Comparison of ENCODE assay signal across 8 cellular contexts in the genomic region with DNA sequence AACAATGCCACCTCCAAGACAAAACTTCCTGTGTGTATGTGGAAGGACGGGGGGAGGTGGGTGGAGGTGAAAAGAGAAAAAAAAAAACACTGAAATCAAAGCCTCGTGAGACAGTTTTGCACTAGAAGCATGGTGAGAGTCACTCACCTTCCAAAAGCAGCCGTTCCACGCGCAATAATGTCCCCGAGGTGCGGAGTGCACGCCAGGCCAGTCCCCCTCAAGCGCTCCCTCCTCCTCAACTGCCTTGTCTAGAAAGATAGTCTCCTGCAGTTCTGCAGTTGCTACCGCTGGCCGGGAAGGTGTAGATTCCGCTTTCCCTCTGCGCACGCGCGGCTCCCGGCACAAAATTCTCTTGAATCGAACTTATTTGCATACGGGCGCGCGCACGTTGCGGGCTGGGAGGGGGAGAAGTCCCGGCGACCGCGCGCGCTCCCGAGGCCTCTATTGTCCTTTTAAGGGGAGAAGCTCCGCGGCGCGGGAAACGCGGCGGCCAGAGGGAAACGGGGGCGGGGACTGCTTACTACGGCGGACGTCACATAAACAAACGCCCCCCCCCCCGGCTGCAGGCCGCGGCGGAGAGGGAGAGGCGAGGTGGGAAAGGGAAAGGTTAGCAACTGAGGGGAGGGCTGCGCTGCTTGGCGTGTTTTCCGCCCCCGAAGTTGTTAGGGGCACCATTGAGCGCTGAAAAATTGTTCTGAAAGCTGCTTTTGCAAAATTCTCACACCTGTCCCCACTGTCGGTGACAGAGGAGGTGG. TPM values are rescaled to one million over a fixed set of nuclear protein-coding genes. Genes with fewer than 3 reads are reported as not detected.
DNase-seq lines count a peak whose midpoint lies in the region; ATAC-seq and TF ChIP-seq lines count a peak whose summit lies in the region.

A gene with protein sequence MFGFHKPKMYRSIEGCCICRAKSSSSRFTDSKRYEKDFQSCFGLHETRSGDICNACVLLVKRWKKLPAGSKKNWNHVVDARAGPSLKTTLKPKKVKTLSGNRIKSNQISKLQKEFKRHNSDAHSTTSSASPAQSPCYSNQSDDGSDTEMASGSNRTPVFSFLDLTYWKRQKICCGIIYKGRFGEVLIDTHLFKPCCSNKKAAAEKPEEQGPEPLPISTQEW (minus strand): TSS at position 274 of the 755 bp plus-strand sequence. CDS start 27,946 bp downstream, outside the sequence.

- POLR2A ChIA-PET in activated CD4-positive, alpha-beta memory T cell treated with anti-CD3 and anti-CD28 coated beads for 36 hours (lab: Charles Lee), result interaction anchor here (0.6 to 1.1 kb wide), 6 partner anchors 9 to 1430 kb away, joined by 3 to 9 read pairs (median 4); a partner anchor contains a TSS

- H3K9me3 Mint-ChIP-seq in activated CD4-positive, alpha-beta memory T cell treated with anti-CD3 and anti-CD28 coated beads for 36 hours, result no peaks in the 10 kb centered on the region

- H3K4me1 ChIP-seq in duodenal mucosa (ENCODE audit: control insufficient read depth in 1 of 2, insufficient read depth in 2 of 2, low read length in 2 of 2) (peaks cover 16% of the 10 kb centered on the region in 2 donors), right lobe of liver (no peaks in the 10 kb centered on the region)

- peak within 1 kb of the TSS; percentile 99 for H3K27ac Mint-ChIP-seq in activated CD4-positive, alpha-beta memory T cell treated with anti-CD3 and anti-CD28 coated beads for 36 hours

- CTCF ChIA-PET in activated CD4-positive, alpha-beta memory T cell treated with anti-CD3 and anti-CD28 coated beads for 36 hours (lab: Charles Lee), result interaction anchor here (0.7 to 1.0 kb wide), 3 partner anchors 10 to 327 kb away, joined by 3 to 5 read pairs (median 3); no protein-coding TSS in a partner anchor

- no peaks in the 10 kb centered on the region for H3K9me3 ChIP-seq in duodenal mucosa (ENCODE audit: control insufficient read depth in 1 of 2, low read length in 2 of 2)
- H3K9me3 ChIP-seq in right lobe of liver, result no peaks in the 10 kb centered on the region

- H3K4me3 Mint-ChIP-seq in activated CD4-positive, alpha-beta memory T cell treated with anti-CD3 and anti-CD28 coated beads for 36 hours, result peak within 1 kb of the TSS; percentile 100

- H3K4me3 ChIP-seq in duodenal mucosa (ENCODE audit: low read depth in 1 of 2, low read length in 2 of 2) (peak within 1 kb of the TSS; percentile 84 to 97), right lobe of liver (peak within 1 kb of the TSS; percentile 58 to 80 (median 72))

- peaks cover 27% of the 10 kb centered on the region for H3K36me3 Mint-ChIP-seq in activated CD4-positive, alpha-beta memory T cell treated with anti-CD3 and anti-CD28 coated beads for 36 hours

- intact Hi-C loops in activated CD4-positive, alpha-beta memory T cell treated with anti-CD3 and anti-CD28 coated beads for 36 hours (cut with micrococcal nuclease), result loop anchor here (1.0 to 10.0 kb wide), 8 partner anchors 9 to 1941 kb away; a partner anchor contains a TSS
- intact Hi-C loops in right lobe of liver (cut with DNase I), result no loop called here

- 1% methylated on average over 36 of the region's 55 CpGs for WGBS in right lobe of liver (ENCODE audit: insufficient coverage, low coverage, low lambda C conversion rate, missing lambda C conversion rate)

- H3K4me1 Mint-ChIP-seq in activated CD4-positive, alpha-beta memory T cell treated with anti-CD3 and anti-CD28 coated beads for 36 hours (ENCODE audit: low read depth), result peaks cover 24% of the 10 kb centered on the region

- H3K27me3 Mint-ChIP-seq in activated CD4-positive, alpha-beta memory T cell treated with anti-CD3 and anti-CD28 coated beads for 36 hours, result peaks cover 2% of the 10 kb centered on the region

- H3K9ac ChIP-seq in duodenal mucosa (ENCODE audit: low read depth in 1 of 2, low read length in 2 of 2), result peak within 1 kb of the TSS; percentile 96 to 97

- H3K36me3 ChIP-seq in duodenal mucosa (ENCODE audit: control insufficient read depth in 1 of 2, insufficient read depth in 2 of 2, low read length in 2 of 2), result no peaks in the 10 kb centered on the region
- H3K36me3 ChIP-seq in right lobe of liver, result no peaks in the 10 kb centered on the region

- H3K27me3 ChIP-seq in duodenal mucosa (ENCODE audit: control insufficient read depth in 1 of 2, insufficient read depth in 2 of 2, low read length in 2 of 2), result no peaks in the 10 kb centered on the region
- no peaks in the 10 kb centered on the region for H3K27me3 ChIP-seq in right lobe of liver

- DNase-seq in CD1c-positive myeloid dendritic cell (ENCODE audit: extremely low spot score) (peak; percentile 100), NCI-H82 treated with DMSO at 0.1 percent for 48 hours (lab: John Stamatoyannopoulos, UW; ENCODE audit: unreplicated experiment) (peak; percentile 99), right lobe of liver (peak; percentile 100)
- DNase-seq in activated CD4-positive, alpha-beta memory T cell treated with anti-CD3 and anti-CD28 coated beads for 36 hours, result peak; percentile 99
- peak; percentile 98 to 99 for DNase-seq in stimulated activated CD4-positive, alpha-beta T cell treated with anti-CD3 and anti-CD28 coated beads, Interleukin-4, amount 100 ng/mL, for 4 hours

- no peak for TF ChIP-seq CTCF in right lobe of liver (IDR thresholded peaks at IDR 0.05)

- peak; percentile 40 for ATAC-seq in GM19438 (IDR thresholded peaks at IDR 0.05; ENCODE audit: low read depth, unreplicated experiment)
- ATAC-seq in HG03575 (IDR thresholded peaks at IDR 0.05; ENCODE audit: extremely low read depth, insufficient number of reproducible peaks, low FRiP score, unreplicated experiment), result peak; percentile 39
- ATAC-seq in right lobe of liver, result peak; percentile 83 to 92 (median 86)

- H3K27ac ChIP-seq in duodenal mucosa (ENCODE audit: low read depth, low read length) (peak within 1 kb of the TSS; percentile 91), right lobe of liver (peak within 1 kb of the TSS; percentile 88 to 92 (median 90))

- peak; percentile 94 for TF ChIP-seq POLR2A in right lobe of liver (IDR thresholded peaks at IDR 0.05)

RNA-seq across cellular contexts. Expression of the gene that starts here (rescaled TPM):
- total RNA-seq in activated CD4-positive, alpha-beta memory T cell treated with anti-CD3 and anti-CD28 coated beads for 36 hours, result 100 to 1,000 TPM; 181 to 186 TPM
- total RNA-seq in right lobe of liver, result 10 to 100 TPM in 2 of 6 experiments, 1 to 10 TPM in 4; 1.6 to 21.9 (median 8.2) TPM

Comparison
In these comparisons a context has a peak if more than half of its experiments do, and no peak if none do; other contexts are left out.
1. Peak in every context shown above with its lines: DNase-seq, ATAC-seq, H3K4me3 ChIP-seq and H3K27ac ChIP-seq.
2. RNA of the gene that starts here (total RNA-seq): 181 to 186 TPM in activated CD4-positive, alpha-beta memory T cell treated with anti-CD3 and anti-CD28 coated beads for 36 hours; 1.6 to 21.9 TPM in right lobe of liver; every median in the first group is over 4 times any median in the second.